In the genomic region with DNA sequence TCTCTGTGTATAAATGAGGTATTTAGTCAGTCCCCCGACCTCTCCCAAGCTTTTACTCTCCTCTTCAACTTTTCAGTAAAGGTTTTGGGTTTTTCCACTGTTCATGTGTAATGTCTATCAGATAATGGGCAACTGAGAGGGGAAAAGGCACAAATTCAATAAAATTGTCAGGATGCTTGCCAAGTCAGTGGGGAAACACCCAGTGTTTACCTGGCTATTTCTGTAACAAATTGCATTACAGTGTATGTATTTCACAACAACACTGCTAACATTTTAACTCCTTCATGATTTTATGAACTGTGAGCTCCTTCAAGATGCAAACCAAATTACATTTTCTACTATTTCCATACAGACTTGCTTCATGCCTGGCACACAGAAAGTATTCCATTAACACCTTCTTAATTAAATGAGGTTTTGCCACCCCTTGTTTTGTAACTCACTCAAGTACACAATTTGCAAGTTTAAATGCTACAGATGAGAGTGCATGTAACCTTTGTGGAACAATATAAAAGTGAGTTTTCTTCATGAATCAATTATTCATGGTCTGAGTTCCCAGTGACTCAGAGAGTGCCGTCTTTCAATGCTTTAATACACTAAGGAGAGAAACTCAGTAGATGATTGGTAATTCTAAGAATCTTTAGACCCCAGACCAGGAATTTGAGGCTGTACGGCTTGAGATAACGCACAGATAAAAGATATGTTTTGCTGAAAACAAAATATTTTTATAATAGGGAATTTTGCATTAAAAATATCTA, we compare ENCODE assay signal across 14 cellular contexts.
"Had no signal": no experiment of that assay in that cellular context is flagged by ENCODE, and none has a peak within 500 bp of the region (broad histone marks: within the 10 kb centered on the region; RNA-seq: fewer than 3 reads in every experiment).

No MANE protein-coding gene starts in this region.

- H3K36me3 ChIP-seq: ascending aorta, thyroid gland, uterus had no signal

- H3K9me3 ChIP-seq: ascending aorta, thyroid gland, uterus had no signal

- H3K27me3 ChIP-seq: ascending aorta, thyroid gland, uterus had no signal

- DNase-seq: activated CD4-positive, CD25-positive, alpha-beta regulatory T cell treated with anti-CD3 and anti-CD28 coated beads, Interleukin-2, amount 50 U/mL, for 72 hours; activated naive CD4-positive, alpha-beta T cell treated with Interleukin-2 at 50 U/mL for 16 hours; activated naive CD8-positive, alpha-beta T cell treated with anti-CD3 and anti-CD28 coated beads, Interleukin-2, amount 50 U/mL, for 24 hours; effector CD8-positive, alpha-beta T cell; hippocampal formation; retina; stimulated activated CD4-positive, alpha-beta T cell treated with anti-CD3 and anti-CD28 coated beads, Interleukin-4, amount 100 ng/mL, for 1 hour; stimulated activated naive B cell treated with anti-CD40 and anti-IgM and Interleukin-4, amounts not matched to agents 10 μg/mL and 1 μg/mL and 100 μg/mL, for 72 hours; thyroid gland; uterus had no signal

- ATAC-seq: activated naive CD8-positive, alpha-beta T cell treated with anti-CD3 and anti-CD28 coated beads, Interleukin-2, amount 50 U/mL, for 24 hours; activated T-helper 17 cell treated with anti-CD3 and anti-CD28 coated beads, Interleukin-2, amount 50 U/mL, for 72 hours; natural killer cell treated with Interleukin-12 subunit alpha and Interleukin-12 subunit beta and Interleukin-15 and Interleukin-18, amount 100 ng/mL, for 72 hours; stimulated activated naive B cell treated with anti-CD40 and anti-IgM and Interleukin-4, amounts not matched to agents 10 μg/mL and 1 μg/mL and 100 μg/mL, for 72 hours had no signal

- H3K4me3 ChIP-seq: ascending aorta, coronary artery, thyroid gland, uterus had no signal

- H3K4me1 ChIP-seq: ascending aorta, thyroid gland, uterus had no signal

- H3K27ac ChIP-seq: ascending aorta, coronary artery, thyroid gland, uterus had no signal
